Comparison of ENCODE assay signal across 1 cellular context in genomic region chr9:87650611-87651295, GRCh38.
TF ChIP-seq lines count a peak whose summit lies in the region.

No MANE protein-coding gene starts in this region.

TF ChIP-seq in SK-N-SH treated with all-trans-retinoic acid at 6 μM for 48 hours, 23 proteins besides CTCF, POLR2A, EP300 and RAD21 (continued from another document):
- TF ChIP-seq CSRNP3 (CRISPR knock-in tag; IDR thresholded peaks at IDR 0.05) = no peak
- no peak for TF ChIP-seq BACH2 (CRISPR knock-in tag; IDR thresholded peaks at IDR 0.05; ENCODE audit: borderline replicate concordance)
